Comparison of ENCODE assay signal across 12 cellular contexts in genomic region chr12:52965337-52965731, GRCh38. TPM values are rescaled to one million over a fixed set of nuclear protein-coding genes. Genes with fewer than 3 reads are reported as not detected.
A peak's percentile ranks its signal among the peaks of the same experiment; 100 is the strongest.
DNase-seq lines count a peak whose midpoint lies in the region; ATAC-seq and TF ChIP-seq lines count a peak whose summit lies in the region.
"Had no signal": no experiment of that assay in that cellular context is flagged by ENCODE, and none has a peak within 500 bp of the region (broad histone marks: within the 10 kb centered on the region; RNA-seq: fewer than 3 reads in every experiment).

No MANE protein-coding gene starts in this region.

- no peak for ATAC-seq in activated T-cell treated with anti-CD3 and anti-CD28 coated beads, Interleukin-2, amount 50 U/mL, for 4 hours

- H3K14ac ChIP-seq in mesenchymal stem cell (ENCODE audit: low read length in 2 of 2), result no peak overlapping the region

- intact Hi-C loops in breast epithelium (cut with DNase I; ENCODE audit: low total_unique reads) (no loop called here), MCF 10A (cut with micrococcal nuclease) (no loop called here)

- CTCF ChIA-PET in MCF 10A (lab: Yijun Ruan, JAX), result interaction anchor here (1.4 kb wide), 2 partner anchors 15 to 80 kb away, joined by 4 to 6 read pairs; no protein-coding TSS in a partner anchor

- H3K9me3 Mint-ChIP-seq in MCF 10A (ENCODE audit: unreplicated experiment) (peaks cover 5% of the 10 kb centered on the region), endodermal cell (no peaks in the 10 kb centered on the region), type B pancreatic cell (no peaks in the 10 kb centered on the region)
- no peaks in the 10 kb centered on the region for H3K9me3 Mint-ChIP-seq in activated T-cell treated with anti-CD3 and anti-CD28 coated beads, Interleukin-2, amount 50 U/mL, for 4 hours

- H2BK15ac ChIP-seq in mesenchymal stem cell (ENCODE audit: low read depth, poor library complexity, severe bottlenecking), result peak overlapping the region; percentile 56

- H2AFZ ChIP-seq in mesenchymal stem cell (ENCODE audit: low read depth, low read length), result peak overlapping the region; percentile 75

- H3K79me1 ChIP-seq in mesenchymal stem cell (replicated peaks; ENCODE audit: low read length, poor library complexity, severe bottlenecking), result no peaks in the 10 kb centered on the region

- H3K27me3 ChIP-seq in breast epithelium, result peaks cover 0 to 7% of the 10 kb centered on the region in 2 donors
- H3K27me3 ChIP-seq in endodermal cell (ENCODE audit: control insufficient read depth, insufficient read depth, low read length, poor library complexity, severe bottlenecking), result no peaks in the 10 kb centered on the region
- peaks cover 0 to 23% of the 10 kb centered on the region in 2 experiments for H3K27me3 ChIP-seq in mesenchymal stem cell (ENCODE audit: control insufficient read depth in 1 of 2, insufficient read depth in 1 of 2, low read length in 2 of 2)

- H3K4me1 ChIP-seq in breast epithelium (no peaks in the 10 kb centered on the region), endodermal cell (ENCODE audit: control insufficient read depth, insufficient read depth, low read length) (peaks cover 8% of the 10 kb centered on the region), mesenchymal stem cell (ENCODE audit: control insufficient read depth, insufficient read depth, low read depth, low read length) (peaks cover 10% of the 10 kb centered on the region)

- H3K4me3 ChIP-seq in breast epithelium, result peak overlapping the region in 2 of 3 donors; percentile 45 to 59
- no peak overlapping the region for H3K4me3 ChIP-seq in endodermal cell (ENCODE audit: low read length)
- H3K4me3 ChIP-seq in mesenchymal stem cell (ENCODE audit: insufficient read depth in 1 of 2, low read depth in 1 of 2, low read length in 2 of 2), result peak overlapping the region in 1 of 2 experiments; percentile 67

- 33 to 34% methylated on average over 8 to 28 of the region's 28 CpGs for WGBS in endodermal cell (ENCODE audit: insufficient coverage in 1 of 2, insufficient read length in 1 of 2), 2 experiments
- WGBS in mesenchymal stem cell, result 25% methylated on average over 24 of the region's 28 CpGs

- TF ChIP-seq CTCF in breast epithelium (IDR thresholded peaks at IDR 0.05) (no peak), MCF 10A (IDR thresholded peaks at IDR 0.05; ENCODE audit: unreplicated experiment) (no peak), endodermal cell (conservative IDR thresholded peaks at IDR 0.05) (no peak), type B pancreatic cell (conservative IDR thresholded peaks at IDR 0.05) (no peak)

- H3K4ac ChIP-seq in mesenchymal stem cell (ENCODE audit: low read depth in 1 of 2, low read length in 2 of 2), result peak overlapping the region; percentile 16 to 86

- H4K91ac ChIP-seq in mesenchymal stem cell (ENCODE audit: low read length), result peak overlapping the region; percentile 66

- H2BK120ac ChIP-seq in mesenchymal stem cell (ENCODE audit: low read depth, low read length), result peak overlapping the region; percentile 56

- H3K27ac Mint-ChIP-seq in MCF 10A (ENCODE audit: low read depth, unreplicated experiment), result no peak overlapping the region
- H3K27ac Mint-ChIP-seq in endodermal cell, result no peak overlapping the region
- no peak overlapping the region for H3K27ac Mint-ChIP-seq in type B pancreatic cell

- H2BK5ac ChIP-seq in mesenchymal stem cell (ENCODE audit: low read depth, low read length, poor library complexity, severe bottlenecking), result no peak overlapping the region

- peak overlapping the region in 1 of 2 experiments; percentile 95 for H3K23ac ChIP-seq in mesenchymal stem cell (ENCODE audit: low read length in 2 of 2)

- H3K36me3 ChIP-seq in breast epithelium (no peaks in the 10 kb centered on the region), endodermal cell (ENCODE audit: control insufficient read depth, insufficient read depth, low read length) (no peaks in the 10 kb centered on the region), mesenchymal stem cell (ENCODE audit: control insufficient read depth in 1 of 2, insufficient read depth in 2 of 2, low read depth in 1 of 2, low read length in 2 of 2) (no peaks in the 10 kb centered on the region)

- H2BK12ac ChIP-seq in mesenchymal stem cell (ENCODE audit: low read length in 2 of 2), result peak overlapping the region in 1 of 2 experiments; percentile 94

- H3K36me3 Mint-ChIP-seq in MCF 10A (ENCODE audit: insufficient read depth, unreplicated experiment), result no peaks in the 10 kb centered on the region
- no peaks in the 10 kb centered on the region for H3K36me3 Mint-ChIP-seq in endodermal cell (ENCODE audit: low read depth)
- H3K36me3 Mint-ChIP-seq in type B pancreatic cell, result no peaks in the 10 kb centered on the region
- H3K36me3 Mint-ChIP-seq in activated T-cell treated with anti-CD3 and anti-CD28 coated beads, Interleukin-2, amount 50 U/mL, for 4 hours (ENCODE audit: insufficient read depth), result no peaks in the 10 kb centered on the region

- H3K4me3 Mint-ChIP-seq in MCF 10A (ENCODE audit: unreplicated experiment) (no peak overlapping the region), endodermal cell (peak overlapping the region; percentile 51), type B pancreatic cell (peak overlapping the region; percentile 73)
- no peak overlapping the region for H3K4me3 Mint-ChIP-seq in activated T-cell treated with anti-CD3 and anti-CD28 coated beads, Interleukin-2, amount 50 U/mL, for 4 hours

- H3K9me3 ChIP-seq in breast epithelium, result no peaks in the 10 kb centered on the region
- H3K9me3 ChIP-seq in endodermal cell (ENCODE audit: control insufficient read depth, low read length), result no peaks in the 10 kb centered on the region
- no peaks in the 10 kb centered on the region for H3K9me3 ChIP-seq in mesenchymal stem cell (ENCODE audit: control insufficient read depth, low read length)

- H3K9ac ChIP-seq in endodermal cell (ENCODE audit: extremely low read depth, low read length, poor library complexity, severe bottlenecking) (no peak overlapping the region), mesenchymal stem cell (ENCODE audit: low read length) (peak overlapping the region; percentile 41)

- H2AK5ac ChIP-seq in mesenchymal stem cell (ENCODE audit: low read length, severe bottlenecking), result no peak overlapping the region

- H3K4me1 Mint-ChIP-seq in MCF 10A (ENCODE audit: insufficient read depth, unreplicated experiment), result peaks cover 5% of the 10 kb centered on the region
- peaks cover 17% of the 10 kb centered on the region for H3K4me1 Mint-ChIP-seq in endodermal cell
- peaks cover 26% of the 10 kb centered on the region for H3K4me1 Mint-ChIP-seq in type B pancreatic cell (ENCODE audit: unreplicated experiment)
- no peaks in the 10 kb centered on the region for H3K4me1 Mint-ChIP-seq in activated T-cell treated with anti-CD3 and anti-CD28 coated beads, Interleukin-2, amount 50 U/mL, for 4 hours (ENCODE audit: low read depth)

- TF ChIP-seq POLR2A in breast epithelium (IDR thresholded peaks at IDR 0.05), result no peak

- POLR2A ChIA-PET in MCF 10A (lab: Yijun Ruan, JAX), result interaction anchor here (0.8 kb wide), 1 partner anchor 8 kb away, joined by 5 read pairs; no protein-coding TSS in a partner anchor

- H3K27me3 Mint-ChIP-seq in MCF 10A (ENCODE audit: insufficient read depth, unreplicated experiment) (no peaks in the 10 kb centered on the region), endodermal cell (ENCODE audit: insufficient read depth) (peaks cover 3% of the 10 kb centered on the region), type B pancreatic cell (no peaks in the 10 kb centered on the region)
- H3K27me3 Mint-ChIP-seq in activated T-cell treated with anti-CD3 and anti-CD28 coated beads, Interleukin-2, amount 50 U/mL, for 4 hours (ENCODE audit: low read depth), result peaks cover 22% of the 10 kb centered on the region

- DNase-seq in breast epithelium (ENCODE audit: low spot score in 2 of 2) (no peak), MCF 10A (ENCODE audit: unreplicated experiment) (no peak), endodermal cell (peak; percentile 91), mesenchymal stem cell (no peak), type B pancreatic cell (ENCODE audit: extremely low spot score, unreplicated experiment) (no peak), NCI-H524 treated with DMSO at 0.1 percent for 48 hours (lab: John Stamatoyannopoulos, UW) (no peak)
- DNase-seq in activated T-cell treated with anti-CD3 and anti-CD28 coated beads, Interleukin-2, amount 50 U/mL, for 4 hours, result no peak
- no peak for DNase-seq in activated CD4-positive, CD25-positive, alpha-beta regulatory T cell (lab: John Stamatoyannopoulos, UW)
- DNase-seq: activated CD4-positive, alpha-beta T cell treated with anti-CD3 and anti-CD28 coated beads for 1 hour; activated gamma-delta T cell; effector CD4-positive, alpha-beta T cell; NCI-H2081 treated with DMSO at 0.1 percent for 48 hours had no signal

- peak overlapping the region; percentile 84 for H3K4me2 ChIP-seq in mesenchymal stem cell (ENCODE audit: low read length, poor library complexity, severe bottlenecking)

- H3K18ac ChIP-seq in mesenchymal stem cell (ENCODE audit: low read depth in 1 of 2, low read length in 2 of 2), result peak overlapping the region in 1 of 2 experiments; percentile 75

- peak overlapping the region; percentile 75 for H4K8ac ChIP-seq in mesenchymal stem cell (ENCODE audit: low read length)

- no TSS peak for BruUV-seq in MCF 10A (replicated peaks; lab: Mats Ljungman, UMichigan)

- H3K27ac ChIP-seq in breast epithelium, result peak overlapping the region in 1 of 2 donors; percentile 17
- H3K27ac ChIP-seq in endodermal cell (ENCODE audit: low read depth, low read length), result no peak overlapping the region
- H3K27ac ChIP-seq in mesenchymal stem cell (ENCODE audit: low read length, poor library complexity, severe bottlenecking), result no peak overlapping the region

RNA-seq across cellular contexts. Expression of gene KRT18, which starts 16.4 kb away (rescaled TPM):
- 100 to 1,000 TPM in 2 of 3 donors, 1 to 10 TPM in 1; 2.1 to 380 (median 213) TPM for total RNA-seq in breast epithelium
- total RNA-seq in MCF 10A (2022), result 659 and 662 TPM in 2 replicates
- 1,000 to 10,000 TPM in 1 of 2 donors, 100 to 1,000 TPM in 1; 858 to 1,019 TPM for total RNA-seq in endodermal cell
- polyA plus RNA-seq in endodermal cell (2013, experiment 1 of 2), result 283 TPM
- polyA plus RNA-seq in endodermal cell (2013, experiment 2 of 2), result 352 TPM
- polyA plus RNA-seq in mesenchymal stem cell (2013, experiment 1 of 2), result 831 TPM
- 807 TPM for polyA plus RNA-seq in mesenchymal stem cell (2013, experiment 2 of 2)
- total RNA-seq in type B pancreatic cell (ENCODE audit: low replicate concordance), result 480 and 1,293 TPM in 2 replicates
- 10 to 100 TPM; 11.8 to 15.6 (median 15.0) TPM for total RNA-seq in activated T-cell treated with anti-CD3 and anti-CD28 coated beads, Interleukin-2, amount 50 U/mL, for 4 hours

RNA-seq across cellular contexts. Expression of gene EIF4B, which starts 40.9 kb away (rescaled TPM):
- total RNA-seq in breast epithelium (100 to 1,000 TPM; 600 to 759 (median 614) TPM), MCF 10A (2022) (580 and 658 TPM in 2 replicates), endodermal cell (100 to 1,000 TPM; 596 to 655 TPM), type B pancreatic cell (ENCODE audit: low replicate concordance) (450 and 521 TPM in 2 replicates)
- polyA plus RNA-seq in endodermal cell (2013, experiment 1 of 2), result 388 TPM
- polyA plus RNA-seq in endodermal cell (2013, experiment 2 of 2), result 341 TPM
- 387 TPM for polyA plus RNA-seq in mesenchymal stem cell (2013, experiment 1 of 2)
- 364 TPM for polyA plus RNA-seq in mesenchymal stem cell (2013, experiment 2 of 2)
- 100 to 1,000 TPM; 617 to 659 (median 632) TPM for total RNA-seq in activated T-cell treated with anti-CD3 and anti-CD28 coated beads, Interleukin-2, amount 50 U/mL, for 4 hours

Comparison
In these comparisons a context has a peak if more than half of its experiments do, and no peak if none do; other contexts are left out.
1. H3K4me3 Mint-ChIP-seq: peak in endodermal cell (single experiment) and type B pancreatic cell (single experiment); none in MCF 10A (single experiment) and activated T-cell treated with anti-CD3 and anti-CD28 coated beads, Interleukin-2, amount 50 U/mL, for 4 hours (single experiment).